24 cellular contexts compared by ENCODE assay signal in the genomic region with DNA sequence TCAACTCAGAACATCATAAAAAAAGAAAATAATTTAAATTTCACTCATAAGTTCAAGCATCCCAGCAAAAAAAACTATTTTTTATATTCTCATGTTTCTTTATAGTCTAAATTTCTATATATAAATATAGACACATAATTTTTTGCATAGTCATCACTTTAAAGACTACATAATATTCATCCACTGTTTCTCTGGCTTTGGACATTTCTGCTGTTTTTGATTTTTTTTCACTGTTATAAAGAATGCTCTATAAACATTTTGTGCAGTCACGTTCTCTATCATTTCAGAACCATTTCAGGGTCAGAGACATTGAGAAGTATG. TPM values are rescaled to one million over a fixed set of nuclear protein-coding genes. Genes with fewer than 3 reads are reported as not detected.
A peak's percentile ranks its signal among the peaks of the same experiment; 100 is the strongest.
DNase-seq lines count a peak whose midpoint lies in the region; ATAC-seq, FAIRE-seq and TF ChIP-seq lines count a peak whose summit lies in the region.
"Had no signal": no experiment of that assay in that cellular context is flagged by ENCODE, and none has a peak within 500 bp of the region (broad histone marks: within the 10 kb centered on the region; RNA-seq: fewer than 3 reads in every experiment).

No MANE protein-coding gene starts in this region.

- H3K27ac ChIP-seq in HepG2 (ENCODE audit: extremely low read length, insufficient read depth, low read length): no peak overlapping the region
- no peak overlapping the region for H3K27ac ChIP-seq in right lobe of liver
- no peak overlapping the region for H3K27ac ChIP-seq in IMR-90 (ENCODE audit: insufficient read depth, low read length)
- H3K27ac ChIP-seq in H1 (ENCODE audit: low read depth, low read length): no peak overlapping the region
- H3K27ac ChIP-seq: BLaER1 treated with 17β-estradiol and CSF1 and Interleukin-3, amounts not matched to agents 10 nM and 100 nM; C4-2B had no signal

- H3K27ac Mint-ChIP-seq in nephron: peak overlapping the region in 2 of 3 experiments; percentile 37 to 57
- H3K27ac Mint-ChIP-seq: B cell; CD4-positive, alpha-beta T cell; CD8-positive, alpha-beta T cell had no signal

- ATAC-seq in HepG2 (no peak), right lobe of liver (no peak), IMR-90 (ENCODE audit: low read depth) (no peak), GM21367 (IDR thresholded peaks at IDR 0.05; ENCODE audit: unreplicated experiment) (no peak)
- ATAC-seq: CD8-positive, alpha-beta T cell; GM12878 had no signal

- H3K4me3 Mint-ChIP-seq in nephron: no peak overlapping the region
- H3K4me3 Mint-ChIP-seq: B cell; CD4-positive, alpha-beta T cell; CD8-positive, alpha-beta T cell had no signal

- BruUV-seq in HepG2 (replicated peaks; lab: Mats Ljungman, UMichigan) (no TSS peak), IMR-90 (replicated peaks; lab: Mats Ljungman, UMichigan) (no TSS peak)

- no peaks in the 10 kb centered on the region for H3K9me3 Mint-ChIP-seq in nephron
- H3K9me3 Mint-ChIP-seq: CD4-positive, alpha-beta T cell; CD8-positive, alpha-beta T cell had no signal

- no peaks in the 10 kb centered on the region for H3K23me2 ChIP-seq in H1 (ENCODE audit: low read depth, low read length)

- no peak overlapping the region for H2AK9ac ChIP-seq in IMR-90 (replicated peaks; ENCODE audit: low read depth, low read length, poor library complexity)

- in situ Hi-C loops in HepG2 (cut with HindIII; ENCODE audit: extremely low pct_ligation_motif_present, low pct_unique_long_range_greater_than_20kb): no loop called here
- in situ Hi-C loops in IMR-90 (cut with MboI; ENCODE audit: low sequenced_read_pairs): no loop called here

- H3K4ac ChIP-seq in IMR-90 (ENCODE audit: low read depth, low read length) (no peak overlapping the region), H1 (replicated peaks; ENCODE audit: insufficient read length, low read depth, low read length) (no peak overlapping the region)

- no peaks in the 10 kb centered on the region for H3K9me3 ChIP-seq in HepG2 (ENCODE audit: low read length)
- no peaks in the 10 kb centered on the region for H3K9me3 ChIP-seq in right lobe of liver
- H3K9me3 ChIP-seq in IMR-90 (ENCODE audit: control insufficient read depth, insufficient read depth, low read length): no peaks in the 10 kb centered on the region
- H3K9me3 ChIP-seq in H1 (ENCODE audit: insufficient read depth in 2 of 2, low read depth in 1 of 2, low read length in 1 of 2): no peaks in the 10 kb centered on the region
- H3K9me3 ChIP-seq: Caco-2 had no signal

- H3K79me1 ChIP-seq in IMR-90 (ENCODE audit: low read depth in 1 of 2, low read length in 2 of 2) (no peaks in the 10 kb centered on the region), H1 (ENCODE audit: low read depth, low read length) (no peaks in the 10 kb centered on the region)

- peaks cover 28% of the 10 kb centered on the region for H3K4me1 Mint-ChIP-seq in nephron
- H3K4me1 Mint-ChIP-seq: B cell had no signal

- CTCF ChIA-PET in HepG2 (lab: Yijun Ruan, JAX; ENCODE audit: low intra/inter-chr PET ratio, low total read pairs) (no interaction called here), IMR-90 (lab: Yijun Ruan, JAX) (no interaction called here), H1 (lab: Charles Lee; ENCODE audit: partially characterized antibody) (interaction anchor here (1.0 to 3.4 kb wide), 8 partner anchors 9 to 93 kb away, joined by 3 to 14 read pairs (median 4); no protein-coding TSS in a partner anchor)

- H2AK5ac ChIP-seq in IMR-90 (ENCODE audit: low read depth, low read length): no peak overlapping the region
- H2AK5ac ChIP-seq in H1 (ENCODE audit: low read depth, low read length): no peak overlapping the region

- DNase-seq in HepG2 (ENCODE audit: low spot score) (no peak), right lobe of liver (no peak), IMR-90 (no peak), H1 (ENCODE audit: low read depth in 1 of 2, low spot score in 2 of 2) (no peak), amygdala (lab: John Stamatoyannopoulos, UW) (no peak), OCI-M1 (lab: John Stamatoyannopoulos, UW) (no peak)
- DNase-seq: 8988T; AML-193; Caco-2; Calu3; CD4-positive, alpha-beta T cell; CD8-positive, alpha-beta T cell; DMS79 treated with DMSO at 0.1 percent for 48 hours had no signal

- H2BK20ac ChIP-seq in IMR-90 (ENCODE audit: low read depth, low read length): no peak overlapping the region
- H2BK20ac ChIP-seq in H1 (ENCODE audit: low read length): no peak overlapping the region

- H3K4me1 ChIP-seq in HepG2 (ENCODE audit: insufficient read depth, low read length) (no peaks in the 10 kb centered on the region), right lobe of liver (no peaks in the 10 kb centered on the region), IMR-90 (ENCODE audit: control insufficient read depth, insufficient read depth, low read length) (no peaks in the 10 kb centered on the region), H1 (replicated peaks in 1 of 4; ENCODE audit: control insufficient read depth in 3 of 4, insufficient read depth in 4 of 4, low read length in 3 of 4) (no peaks in the 10 kb centered on the region)
- H3K4me1 ChIP-seq: Caco-2 had no signal

- H2BK120ac ChIP-seq in IMR-90 (ENCODE audit: low read depth, low read length): no peak overlapping the region
- no peak overlapping the region for H2BK120ac ChIP-seq in H1 (replicated peaks; ENCODE audit: low read depth, low read length)

- H2BK12ac ChIP-seq in H1 (ENCODE audit: low read depth, low read length): no peak overlapping the region

- H2BK5ac ChIP-seq in IMR-90 (ENCODE audit: low read depth, low read length, poor library complexity, severe bottlenecking): no peak overlapping the region
- H2BK5ac ChIP-seq in H1 (ENCODE audit: low read depth, low read length): no peak overlapping the region

- no peaks in the 10 kb centered on the region for H4K20me1 ChIP-seq in HepG2 (ENCODE audit: insufficient read depth, low read length)
- no peaks in the 10 kb centered on the region for H4K20me1 ChIP-seq in IMR-90 (ENCODE audit: insufficient read depth, low read length)
- H4K20me1 ChIP-seq in H1 (replicated peaks in 1 of 2; ENCODE audit: control insufficient read depth in 1 of 2, insufficient read depth in 2 of 2, low read length in 2 of 2): no peaks in the 10 kb centered on the region
- H4K20me1 ChIP-seq: BLaER1 treated with 17β-estradiol and CSF1 and Interleukin-3, amounts not matched to agents 10 nM and 100 nM had no signal

- H3K4me2 ChIP-seq in HepG2 (ENCODE audit: low read depth, low read length) (no peak overlapping the region), IMR-90 (ENCODE audit: low read depth, low read length) (no peak overlapping the region), H1 (ENCODE audit: insufficient read depth in 1 of 2, low read depth in 2 of 2, low read length in 2 of 2) (no peak overlapping the region)

- no peak overlapping the region for H3K14ac ChIP-seq in IMR-90 (replicated peaks; ENCODE audit: low read depth, low read length)
- H3K14ac ChIP-seq in H1 (ENCODE audit: insufficient read length): no peak overlapping the region

- no peak overlapping the region for H3K9ac ChIP-seq in HepG2 (ENCODE audit: insufficient read depth, low read depth, low read length)
- no peak overlapping the region for H3K9ac ChIP-seq in IMR-90 (ENCODE audit: low read depth, low read length)
- H3K9ac ChIP-seq in H1 (replicated peaks in 1 of 4; ENCODE audit: extremely low read depth in 1 of 4, low read depth in 3 of 4, low read length in 3 of 4): no peak overlapping the region
- H3K9ac ChIP-seq: BLaER1 treated with 17β-estradiol and CSF1 and Interleukin-3, amounts not matched to agents 10 nM and 100 nM had no signal

- FAIRE-seq in HepG2 (lab: Jason Lieb, UNC) (no peak), H1 (lab: Jason Lieb, UNC) (no peak)
- FAIRE-seq: A204.1, D721Med, G401.6, GM12878, GM12892, GM18507 had no signal

- no peak overlapping the region for H2AFZ ChIP-seq in HepG2 (ENCODE audit: low read length)
- no peak overlapping the region for H2AFZ ChIP-seq in IMR-90 (replicated peaks; ENCODE audit: low read length, poor library complexity)
- H2AFZ ChIP-seq in H1 (ENCODE audit: low read length): no peak overlapping the region

- intact Hi-C loops in HepG2 (cut with micrococcal nuclease; ENCODE audit: unreplicated experiment): no loop called here
- intact Hi-C loops in right lobe of liver (cut with DNase I): no loop called here
- intact Hi-C loops in IMR-90 (cut with micrococcal nuclease): no loop called here

- no peak overlapping the region for H3K4me3 ChIP-seq in HepG2 (replicated peaks in 1 of 3; ENCODE audit: insufficient read depth in 1 of 3, low read depth in 2 of 3, low read length in 3 of 3)
- no peak overlapping the region for H3K4me3 ChIP-seq in right lobe of liver
- H3K4me3 ChIP-seq in IMR-90 (ENCODE audit: insufficient read depth, low read depth, low read length): no peak overlapping the region
- H3K4me3 ChIP-seq in H1 (ENCODE audit: extremely low read depth in 1 of 4, insufficient read depth in 2 of 4, low read depth in 3 of 4, low read length in 4 of 4): no peak overlapping the region
- H3K4me3 ChIP-seq: BLaER1 treated with 17β-estradiol and CSF1 and Interleukin-3, amounts not matched to agents 10 nM and 100 nM; GM12878 had no signal

- no peak overlapping the region for H3K18ac ChIP-seq in IMR-90 (ENCODE audit: low read depth, low read length)
- H3K18ac ChIP-seq in H1 (ENCODE audit: extremely low read depth, low read length): no peak overlapping the region

- H3K9me1 ChIP-seq in IMR-90 (ENCODE audit: insufficient read depth, low read length): no peaks in the 10 kb centered on the region

- no peak overlapping the region for H4K5ac ChIP-seq in IMR-90 (ENCODE audit: low read depth, low read length)
- no peak overlapping the region for H4K5ac ChIP-seq in H1 (ENCODE audit: insufficient read length, low read depth, low read length)

- peaks cover 0 to 4% of the 10 kb centered on the region in 2 experiments; a peak in 1 of 5 replicates for H3K27me3 ChIP-seq in HepG2 (ENCODE audit: control insufficient read depth in 1 of 2, insufficient read depth in 2 of 2, low read length in 2 of 2)
- H3K27me3 ChIP-seq in right lobe of liver: no peaks in the 10 kb centered on the region
- H3K27me3 ChIP-seq in IMR-90 (ENCODE audit: control insufficient read depth, insufficient read depth, low read length): peaks cover 9% of the 10 kb centered on the region
- no peaks in the 10 kb centered on the region for H3K27me3 ChIP-seq in H1 (replicated peaks in 1 of 4; ENCODE audit: control insufficient read depth in 3 of 4, extremely low read depth in 1 of 4, insufficient read depth in 3 of 4, low read length in 3 of 4)
- H3K27me3 ChIP-seq: BLaER1 treated with 17β-estradiol and CSF1 and Interleukin-3, amounts not matched to agents 10 nM and 100 nM had no signal

- no peaks in the 10 kb centered on the region for H3K36me3 ChIP-seq in HepG2 (replicated peaks in 1 of 2; ENCODE audit: control insufficient read depth in 1 of 2, insufficient read depth in 2 of 2, low read length in 2 of 2)
- H3K36me3 ChIP-seq in right lobe of liver: no peaks in the 10 kb centered on the region
- H3K36me3 ChIP-seq in IMR-90 (ENCODE audit: control insufficient read depth, insufficient read depth, low read length): no peaks in the 10 kb centered on the region
- no peaks in the 10 kb centered on the region for H3K36me3 ChIP-seq in H1 (ENCODE audit: control insufficient read depth in 2 of 4, insufficient read depth in 4 of 4, low read length in 3 of 4)
- H3K36me3 ChIP-seq: BLaER1 treated with 17β-estradiol and CSF1 and Interleukin-3, amounts not matched to agents 10 nM and 100 nM had no signal

- WGBS in HepG2 (ENCODE audit: low lambda C conversion rate): 0% methylated on average over 1 of the region's 1 CpG
- WGBS in right lobe of liver (ENCODE audit: insufficient coverage, low coverage, low lambda C conversion rate, missing lambda C conversion rate): 38% methylated on average over 1 of the region's 1 CpG
- WGBS in IMR-90 (ENCODE audit: extremely low coverage in 2 of 2, insufficient read length in 1 of 2), 2 experiments: no CpG with 5 or more reads among the region's 1 CpG
- WGBS in H1 (ENCODE audit: extremely low coverage in 1 of 2, insufficient coverage in 1 of 2, insufficient read length in 1 of 2, insufficient replicate concordance in 2 of 2, low coverage in 1 of 2, low lambda C conversion rate in 2 of 2, missing lambda C conversion rate in 1 of 2), 2 experiments: 83% methylated on average over 1 of the region's 1 CpG; no CpG with 5 or more reads in 1 of the 2 experiments

- TF ChIP-seq RAD21 in HepG2 (CRISPR knock-in tag; IDR thresholded peaks at IDR 0.05): no peak
- no peak for TF ChIP-seq RAD21 in IMR-90 (IDR thresholded peaks at IDR 0.05; ENCODE audit: low read length)
- TF ChIP-seq RAD21 in H1 (IDR thresholded peaks at IDR 0.05 in 1 of 2, conservative IDR thresholded peaks at IDR 0.05 in 1 of 2; ENCODE audit: low read depth in 2 of 2, low read length in 2 of 2): no peak

- dilution Hi-C loops in IMR-90 (cut with HindIII; ENCODE audit: low sequenced_read_pairs, unreplicated experiment): no loop called here

- H4K8ac ChIP-seq in IMR-90 (ENCODE audit: low read depth in 2 of 2, low read length in 2 of 2) (no peak overlapping the region), H1 (ENCODE audit: extremely low read depth, insufficient read depth, low read length) (no peak overlapping the region)

- H4K91ac ChIP-seq in IMR-90 (ENCODE audit: insufficient read depth, low read depth, low read length) (no peak overlapping the region), H1 (replicated peaks; ENCODE audit: insufficient read length, low read length) (no peak overlapping the region)

- H3K23ac ChIP-seq in IMR-90 (ENCODE audit: low read depth, low read length): no peak overlapping the region
- no peak overlapping the region for H3K23ac ChIP-seq in H1 (ENCODE audit: insufficient read length)

- POLR2A ChIA-PET in HepG2 (lab: Yijun Ruan, JAX): no interaction called here
- POLR2A ChIA-PET in IMR-90 (lab: Charles Lee; ENCODE audit: unreplicated experiment): no interaction called here
- POLR2A ChIA-PET in H1 (lab: Charles Lee; ENCODE audit: partially characterized antibody): no interaction called here

- no peak overlapping the region for H2BK15ac ChIP-seq in IMR-90 (ENCODE audit: low read depth, low read length)
- no peak overlapping the region for H2BK15ac ChIP-seq in H1 (ENCODE audit: low read length)

- H3K56ac ChIP-seq in IMR-90 (ENCODE audit: extremely low read depth, insufficient read depth, low read length) (no peak overlapping the region), H1 (replicated peaks; ENCODE audit: insufficient read length, low read depth, low read length) (no peak overlapping the region)

- no peak for TF ChIP-seq EP300 in HepG2 (IDR thresholded peaks at IDR 0.05; ENCODE audit: low read depth in 2 of 2, low read length in 2 of 2)
- no peak for TF ChIP-seq EP300 in HepG2 (CRISPR knock-in tag; IDR thresholded peaks at IDR 0.05; ENCODE audit: borderline replicate concordance)
- TF ChIP-seq EP300 in H1 (IDR thresholded peaks at IDR 0.05; ENCODE audit: borderline replicate concordance in 1 of 2, low read depth in 2 of 2, low read length in 2 of 2): no peak

- no peak for TF ChIP-seq POLR2A in HepG2 (IDR thresholded peaks at IDR 0.05; ENCODE audit: insufficient read depth in 1 of 2, low read depth in 2 of 2, low read length in 2 of 2)
- TF ChIP-seq POLR2A in right lobe of liver (IDR thresholded peaks at IDR 0.05): no peak
- TF ChIP-seq POLR2A in IMR-90 (IDR thresholded peaks at IDR 0.05; ENCODE audit: low read depth, low read length): no peak
- no peak for TF ChIP-seq POLR2A in H1 (IDR thresholded peaks at IDR 0.05; ENCODE audit: control extremely low read depth in 1 of 2, low read depth in 2 of 2, low read length in 2 of 2)

- no peaks in the 10 kb centered on the region for H3K36me3 Mint-ChIP-seq in nephron (ENCODE audit: low read depth)
- H3K36me3 Mint-ChIP-seq: CD8-positive, alpha-beta T cell had no signal

- H3K27me3 Mint-ChIP-seq in nephron (ENCODE audit: low read depth): peaks cover 6% of the 10 kb centered on the region
- H3K27me3 Mint-ChIP-seq: CD4-positive, alpha-beta T cell had no signal

- H3K79me2 ChIP-seq in HepG2 (ENCODE audit: insufficient read depth, low read length): no peaks in the 10 kb centered on the region
- H3K79me2 ChIP-seq in H1 (ENCODE audit: control insufficient read depth in 1 of 2, insufficient read depth in 2 of 2, low read length in 2 of 2): no peaks in the 10 kb centered on the region

- TF ChIP-seq CTCF in HepG2 (CRISPR knock-in tag; IDR thresholded peaks at IDR 0.05): no peak
- TF ChIP-seq CTCF in right lobe of liver (IDR thresholded peaks at IDR 0.05): no peak
- no peak for TF ChIP-seq CTCF in IMR-90 (conservative IDR thresholded peaks at IDR 0.05; ENCODE audit: low read depth, low read length)
- TF ChIP-seq CTCF in H1 (IDR thresholded peaks at IDR 0.05; ENCODE audit: control extremely low read depth in 1 of 3, insufficient read depth in 1 of 3, low read depth in 1 of 3, low read length in 3 of 3): no peak
- TF ChIP-seq CTCF in nephron (IDR thresholded peaks at IDR 0.05; ENCODE audit: unreplicated experiment in 3 of 3): no peak

RNA-seq across cellular contexts. Expression of gene CLPB, which starts 59.7 kb away (rescaled TPM):
- total RNA-seq in HepG2 (2016; rRNA removed; fragmentation: Illumina TruSeq; extraction: Trizol): 22.0 and 29.5 TPM in 2 replicates
- total RNA-seq in HepG2 (2016; cell fraction: cytosol; rRNA removed; fragmentation: Illumina TruSeq; extraction: Trizol; ENCODE audit: low read depth): 3.9 and 4.4 TPM in 2 replicates
- 20.1 and 28.8 TPM in 2 replicates for total RNA-seq in HepG2 (2016; cell fraction: insoluble cytoplasmic fraction; rRNA removed; fragmentation: Illumina TruSeq; extraction: Trizol)
- total RNA-seq in HepG2 (2016; cell fraction: membrane; rRNA removed; fragmentation: Illumina TruSeq; extraction: Trizol): 7.9 and 8.5 TPM in 2 replicates
- total RNA-seq in HepG2 (2016; cell fraction: nucleus; rRNA removed; fragmentation: Illumina TruSeq; extraction: Trizol): 24.4 and 27.6 TPM in 2 replicates
- 11.8 and 15.6 TPM in 2 replicates for polyA plus RNA-seq in HepG2 (2011; rRNA removed)
- polyA plus RNA-seq in HepG2 (2011; cell fraction: cytosol; rRNA removed): 10.2 and 14.3 TPM in 2 replicates
- 19.1 and 25.1 TPM in 2 replicates for polyA plus RNA-seq in HepG2 (2011; cell fraction: nucleus; rRNA removed)
- 12.8 and 16.8 TPM in 2 replicates for polyA plus RNA-seq in HepG2 (2012)
- 3.4 and 4.0 TPM in 2 replicates for polyA plus RNA-seq in HepG2 (2016; cell fraction: cytosol; fragmentation: Illumina TruSeq; extraction: Trizol; ENCODE audit: low read depth)
- polyA plus RNA-seq in HepG2 (2016; cell fraction: insoluble cytoplasmic fraction; fragmentation: Illumina TruSeq; extraction: Trizol; ENCODE audit: low read depth): 13.3 and 16.1 TPM in 2 replicates
- 4.9 and 5.7 TPM in 2 replicates for polyA plus RNA-seq in HepG2 (2016; cell fraction: membrane; fragmentation: Illumina TruSeq; extraction: Trizol; ENCODE audit: low read depth)
- polyA plus RNA-seq in HepG2 (2016; cell fraction: nucleus; fragmentation: Illumina TruSeq; extraction: Trizol; ENCODE audit: insufficient read depth, low read depth): 19.8 and 22.4 TPM in 2 replicates
- 46.3 and 159 TPM in 2 replicates for polyA minus RNA-seq in HepG2 (2011; rRNA and poly(A)+ RNA removed; ENCODE audit: low replicate concordance)
- 15.1 and 19.1 TPM in 2 replicates for polyA minus RNA-seq in HepG2 (2011; cell fraction: cytosol; rRNA and poly(A)+ RNA removed)
- polyA minus RNA-seq in HepG2 (2011; cell fraction: nucleus; rRNA and poly(A)+ RNA removed): 22.1 and 24.0 TPM in 2 replicates
- 10 to 100 TPM; 17.5 to 35.5 (median 23.4) TPM for total RNA-seq in right lobe of liver
- 41.9 and 45.0 TPM in 2 replicates for total RNA-seq in IMR-90 (2012; rRNA removed)
- 17.4 and 18.5 TPM in 2 replicates for polyA plus RNA-seq in IMR-90 (2012; rRNA removed)
- 6.8 and 8.4 TPM in 2 replicates for polyA plus RNA-seq in IMR-90 (2012; cell fraction: cytosol; rRNA removed)
- polyA plus RNA-seq in IMR-90 (2012; cell fraction: nucleus; rRNA removed; ENCODE audit: low replicate concordance): 11.2 TPM in 2 replicates
- total RNA-seq in H1 (2021; fragmentation: NEBNext Ultra II Directional; extraction: Animal tissue kit (Norgen Biotek cat#: 25700)): 24.0 and 28.1 TPM in 2 replicates
- 10.1 and 10.7 TPM in 2 replicates for polyA plus RNA-seq in H1 (2011; rRNA removed)
- polyA plus RNA-seq in H1 (2011; cell fraction: cytosol; rRNA removed): 11.6 TPM
- 25.9 TPM for polyA plus RNA-seq in H1 (2011; cell fraction: nucleus; rRNA removed)
- 14.3 to 16.7 TPM (median 15.9 TPM) in 4 replicates for polyA plus RNA-seq in H1 (2012, experiment 1 of 2)
- polyA plus RNA-seq in H1 (2012, experiment 2 of 2): 10.5 TPM
- polyA plus RNA-seq in H1 (2013, experiment 1 of 2): 11.5 TPM
- 11.2 TPM for polyA plus RNA-seq in H1 (2013, experiment 2 of 2)
- 58.8 and 81.3 TPM in 2 replicates for polyA minus RNA-seq in H1 (2011; rRNA and poly(A)+ RNA removed)
- polyA minus RNA-seq in H1 (2011; cell fraction: cytosol; rRNA and poly(A)+ RNA removed): 16.9 TPM
- polyA minus RNA-seq in H1 (2011; cell fraction: nucleus; rRNA and poly(A)+ RNA removed): 37.0 TPM

Comparison
In these comparisons a context has a peak if more than half of its experiments do, and no peak if none do; other contexts are left out.
1. Of the 41 proteins assayed by ChIP-seq in both HepG2 and H1: peak only in HepG2: none; only in H1: none; in both: MAFK; in neither: 40.